Comparison of ENCODE assay signal across 8 cellular contexts in the genomic region with DNA sequence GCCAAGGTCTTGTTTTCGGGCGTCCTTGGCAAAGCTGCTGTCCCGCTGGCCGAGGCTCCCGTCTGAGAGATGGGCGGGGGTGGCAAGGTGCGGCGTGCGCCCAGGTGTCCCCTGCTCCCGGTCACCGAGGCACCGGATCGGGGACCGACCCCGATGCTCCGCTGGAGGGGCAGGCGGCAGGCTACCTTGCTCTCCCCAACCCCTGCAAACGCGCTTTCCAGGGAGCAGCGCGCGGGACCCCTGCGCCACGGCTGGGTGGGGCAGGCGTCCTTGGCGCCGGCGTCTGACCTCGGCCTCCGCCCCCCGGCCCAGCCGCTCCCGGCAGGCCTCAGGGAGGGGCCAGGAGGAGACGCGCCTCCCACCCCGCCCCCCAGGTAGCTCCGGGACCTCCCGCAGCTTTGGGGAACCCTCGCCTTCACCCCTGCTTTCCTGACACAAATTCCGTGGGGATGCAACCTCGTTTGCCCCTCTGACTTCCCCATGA. TPM values are rescaled to one million over a fixed set of nuclear protein-coding genes. Genes with fewer than 3 reads are reported as not detected.
DNase-seq lines count a peak whose midpoint lies in the region; ATAC-seq and TF ChIP-seq lines count a peak whose summit lies in the region.

No MANE protein-coding gene starts in this region.

- H3K36me3 Mint-ChIP-seq in mesothelial cell of epicardium, result no peaks in the 10 kb centered on the region

- TF ChIP-seq POLR2A in breast epithelium (IDR thresholded peaks at IDR 0.05), result no peak

- H3K27ac Mint-ChIP-seq in mesothelial cell of epicardium, result peak overlapping the region; percentile 67

- H3K27ac ChIP-seq in breast epithelium, result peak overlapping the region; percentile 53 to 79

- H3K36me3 ChIP-seq in GM06990 (ENCODE audit: control insufficient read depth, insufficient read depth, low read length) (no peaks in the 10 kb centered on the region), breast epithelium (no peaks in the 10 kb centered on the region)

- H3K4me3 ChIP-seq in GM06990 (replicated peaks; ENCODE audit: low read depth, low read length) (peak overlapping the region; percentile 78), breast epithelium (peak overlapping the region; percentile 30 to 76 (median 68))
- H3K4me3 ChIP-seq in Jurkat, Clone E6-1 (ENCODE audit: low read length), result peak overlapping the region; percentile 43

- H3K9me3 ChIP-seq in breast epithelium, result no peaks in the 10 kb centered on the region

- no peak for TF ChIP-seq CTCF in GM06990 (IDR thresholded peaks at IDR 0.05; ENCODE audit: insufficient read depth, low read length, poor library complexity, severe bottlenecking)
- TF ChIP-seq CTCF in breast epithelium (IDR thresholded peaks at IDR 0.05), result no peak
- TF ChIP-seq CTCF in mesothelial cell of epicardium (IDR thresholded peaks at IDR 0.05; ENCODE audit: unreplicated experiment), result no peak

- peaks cover 22% of the 10 kb centered on the region for H3K27me3 Mint-ChIP-seq in mesothelial cell of epicardium (ENCODE audit: low read depth)

- no peak for ATAC-seq in HG03196 (IDR thresholded peaks at IDR 0.05; ENCODE audit: unreplicated experiment)
- no peak for ATAC-seq in GM21825 (IDR thresholded peaks at IDR 0.05; ENCODE audit: unreplicated experiment)

- H3K4me1 Mint-ChIP-seq in mesothelial cell of epicardium, result peaks cover 30% of the 10 kb centered on the region

- H3K9me3 Mint-ChIP-seq in mesothelial cell of epicardium, result no peaks in the 10 kb centered on the region

- intact Hi-C loops in breast epithelium (cut with DNase I; ENCODE audit: low total_unique reads), result no loop called here

- H3K27me3 ChIP-seq in GM06990 (replicated peaks; ENCODE audit: control insufficient read depth, insufficient read depth, low read length) (no peaks in the 10 kb centered on the region), breast epithelium (peaks cover 0 to 3% of the 10 kb centered on the region in 2 donors)

- peaks cover 0 to 14% of the 10 kb centered on the region in 2 donors for H3K4me1 ChIP-seq in breast epithelium

- DNase-seq in GM06990 (ENCODE audit: extremely low read depth, insufficient read length) (peak; percentile 58), breast epithelium (ENCODE audit: low spot score in 2 of 2) (no peak), mesothelial cell of epicardium (ENCODE audit: low spot score in 2 of 2, unreplicated experiment in 2 of 2) (no peak), SKM-1 (lab: John Stamatoyannopoulos, UW; ENCODE audit: unreplicated experiment) (no peak), OCI-M1 (lab: John Stamatoyannopoulos, UW) (no peak)
- no peak for DNase-seq in Jurkat, Clone E6-1 (ENCODE audit: low read depth, low spot score)

- H3K4me3 Mint-ChIP-seq in mesothelial cell of epicardium, result peak overlapping the region; percentile 79

RNA-seq across cellular contexts. Expression of a gene that starts 0.6 kb away (rescaled TPM):
- 2.4 TPM for polyA plus RNA-seq in Jurkat, Clone E6-1 (2012; ENCODE audit: insufficient read depth, insufficient read length)
- total RNA-seq in breast epithelium (1 to 10 TPM in 2 of 3 donors, under 1 TPM in 1; 0.32 to 9.8 (median 4.9) TPM), mesothelial cell of epicardium (1.8 to 2.3 TPM (median 2.1 TPM) in 3 replicates)

RNA-seq across cellular contexts. Expression of a gene that starts 16.9 kb away (rescaled TPM):
- polyA plus RNA-seq in Jurkat, Clone E6-1 (2012; ENCODE audit: insufficient read depth, insufficient read length), result 28.0 TPM
- 10 to 100 TPM; 34.4 to 40.4 (median 36.3) TPM for total RNA-seq in breast epithelium
- 32.6 to 34.5 TPM (median 34.0 TPM) in 3 replicates for total RNA-seq in mesothelial cell of epicardium

RNA-seq across cellular contexts. Expression of a gene that starts 39.8 kb away (rescaled TPM):
- 312 TPM for polyA plus RNA-seq in Jurkat, Clone E6-1 (2012; ENCODE audit: insufficient read depth, insufficient read length)
- 100 to 1,000 TPM; 148 to 256 (median 220) TPM for total RNA-seq in breast epithelium
- 112 to 120 TPM (median 116 TPM) in 3 replicates for total RNA-seq in mesothelial cell of epicardium
